ENCODE assay signal across 24 cellular contexts in the genomic region with DNA sequence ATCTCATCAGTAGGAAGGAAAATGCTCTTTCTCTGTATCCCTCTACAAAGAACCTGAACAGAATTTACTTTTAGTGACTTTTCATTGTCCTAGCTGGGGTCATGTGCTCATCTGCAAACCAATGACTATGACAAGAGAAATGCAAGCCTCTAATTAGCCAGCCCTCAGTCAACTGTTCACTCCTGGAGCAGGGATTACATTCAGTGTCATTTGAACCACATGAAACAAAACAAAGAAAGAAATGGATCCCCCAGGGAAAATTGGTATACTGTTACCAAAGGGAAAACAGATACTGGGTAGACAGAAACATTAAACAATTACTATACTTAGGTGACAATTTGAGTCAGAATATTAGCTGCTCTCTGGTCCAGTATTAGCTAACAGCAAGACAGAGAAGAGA.
"Had no signal": no experiment of that assay in that cellular context is flagged by ENCODE, and none has a peak within 500 bp of the region (broad histone marks: within the 10 kb centered on the region; RNA-seq: fewer than 3 reads in every experiment).

No MANE protein-coding gene starts in this region.

- DNase-seq: activated CD4-positive, alpha-beta T cell treated with anti-CD3 and anti-CD28 coated beads for 4 hours; activated CD4-positive, alpha-beta T cell treated with anti-CD3 and anti-CD28 coated beads, Interleukin-2, amount 50 U/mL, for 4 hours; activated naive CD4-positive, alpha-beta T cell treated with Interleukin-2 at 50 U/mL for 16 hours; activated naive CD8-positive, alpha-beta T cell treated with anti-CD3 and anti-CD28 coated beads, Interleukin-2, amount 10 ng/mL, durations not matched to agents 7 days and 5 days; activated T-cell treated with anti-CD3 and anti-CD28 coated beads for 4 hours; activated T-cell treated with anti-CD3 and anti-CD28 coated beads, Interleukin-2, amount 50 U/mL, for 72 hours; cerebellar nuclear complex; colonic mucosa; effector memory CD8-positive, alpha-beta T cell; erythroblast; left cardiac atrium; left ventricle myocardium superior; naive thymus-derived CD4-positive, alpha-beta T cell; pancreas; sigmoid colon; stimulated activated CD4-positive, alpha-beta T cell treated with anti-CD3 and anti-CD28 coated beads, Interleukin-1b, Interleukin-23, amount 100 ng/mL, for 48 hours; stimulated activated CD4-positive, alpha-beta T cell treated with anti-CD3 and anti-CD28 coated beads, Interleukin-4, amount 100 ng/mL, for 4 hours; stimulated activated CD8-positive, alpha-beta memory T cell treated with anti-CD3 and anti-CD28 coated beads, Interleukin-4, amount 100 ng/mL, for 48 hours; stimulated activated naive B cell treated with anti-CD40 and anti-IgM and Interleukin-4, amounts not matched to agents 10 μg/mL and 1 μg/mL and 100 μg/mL, for 72 hours; stomach; T-helper 9 cell; thyroid gland; upper lobe of left lung had no signal

- ATAC-seq: activated T-cell treated with anti-CD3 and anti-CD28 coated beads, Interleukin-2, amount 50 U/mL, for 72 hours; effector memory CD8-positive, alpha-beta T cell; gastroesophageal sphincter; left cardiac atrium; left ventricle myocardium superior; naive thymus-derived CD4-positive, alpha-beta T cell; pancreas; stimulated activated naive B cell treated with anti-CD40 and anti-IgM and Interleukin-4, amounts not matched to agents 10 μg/mL and 1 μg/mL and 100 μg/mL, for 72 hours had no signal
